ENCODE assay signal across 6 cellular contexts in the genomic region with DNA sequence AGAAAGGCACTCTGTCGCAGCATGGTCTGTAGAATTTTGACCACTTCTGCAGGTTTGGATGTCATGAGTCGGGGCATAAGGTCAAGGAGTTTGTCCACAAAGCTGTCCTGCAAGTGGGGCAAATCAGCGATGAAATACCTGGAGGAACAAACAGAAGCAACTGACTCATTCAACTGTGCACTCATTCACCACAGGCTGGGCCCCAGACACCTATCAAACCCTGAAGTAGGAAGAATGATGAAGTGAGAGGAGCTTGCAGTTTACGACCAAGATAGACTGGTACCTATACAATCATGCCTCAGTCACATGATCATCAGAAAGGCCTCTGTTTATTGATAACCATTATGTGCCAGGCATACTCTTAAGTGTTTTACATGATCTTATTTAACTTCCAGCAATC.
DNase-seq lines count a peak whose midpoint lies in the region; FAIRE-seq and TF ChIP-seq lines count a peak whose summit lies in the region.
"Not testable (repeated sequence)": the region's sequence is repeated elsewhere in the genome, so short reads cannot be mapped to it uniquely, and the experiment has no call there.

No MANE protein-coding gene starts in this region.

- not testable (repeated sequence) for TF ChIP-seq CTCF in endothelial cell of umbilical vein (IDR thresholded peaks at IDR 0.05; ENCODE audit: extremely low read depth in 1 of 2, insufficient read depth in 1 of 2, low read depth in 1 of 2, low read length in 2 of 2)

- H3K4me2 ChIP-seq in endothelial cell of umbilical vein (ENCODE audit: insufficient read depth, low read length): not testable (repeated sequence)

- intact Hi-C loops in endothelial cell of umbilical vein (cut with micrococcal nuclease): loop anchor here (5.0 kb wide), 1 partner anchor 69 kb away; the partner anchor contains the start of genes AAMDC and RSF1

- H2AFZ ChIP-seq in ACC112 (ENCODE audit: low read length, unreplicated experiment); endothelial cell of umbilical vein (ENCODE audit: low read depth, low read length): not testable (repeated sequence)

- POLR2A ChIA-PET in endothelial cell of umbilical vein (lab: Charles Lee): not testable (repeated sequence)

- DNase-seq in DMS53 (lab: John Stamatoyannopoulos, UW): peak; percentile 52
- peak; percentile 52 for DNase-seq in M059J (ENCODE audit: low read depth)
- DNase-seq in amniotic epithelial cell (ENCODE audit: low read depth): peak; percentile 41
- DNase-seq in endothelial cell of umbilical vein (ENCODE audit: low read depth, low spot score): not testable (repeated sequence)
- DNase-seq in epithelial cell of prostate (ENCODE audit: low read depth, low spot score): peak; percentile 41

- not testable (repeated sequence) for FAIRE-seq in endothelial cell of umbilical vein (lab: Jason Lieb, UNC)

- TF ChIP-seq POLR2A in endothelial cell of umbilical vein (IDR thresholded peaks at IDR 0.05; ENCODE audit: low read depth, low read length): not testable (repeated sequence)

- H3K27ac ChIP-seq in ACC112 (ENCODE audit: low read depth, low read length) (peak overlapping the region; percentile 64; the same call in 1 of the 2 replicates), endothelial cell of umbilical vein (ENCODE audit: insufficient read depth, low read depth, low read length) (peak overlapping the region; percentile 64)
- H3K27ac ChIP-seq in epithelial cell of prostate: not testable (repeated sequence)

- not testable (repeated sequence) for BruUV-seq in endothelial cell of umbilical vein (replicated peaks; lab: Mats Ljungman, UMichigan)

- H3K9me3 ChIP-seq in endothelial cell of umbilical vein (replicated peaks; ENCODE audit: control insufficient read depth, insufficient read depth, low read length): not testable (repeated sequence)

- H3K36me3 ChIP-seq in ACC112 (ENCODE audit: insufficient read depth, low read length); endothelial cell of umbilical vein (ENCODE audit: control insufficient read depth in 2 of 2, extremely low read depth in 1 of 2, insufficient read depth in 2 of 2, low read length in 2 of 2): not testable (repeated sequence)

- H3K4me1 ChIP-seq in ACC112 (ENCODE audit: control insufficient read depth, insufficient read depth, low read length, unreplicated experiment): not testable (repeated sequence)
- peaks cover 22% of the 10 kb centered on the region for H3K4me1 ChIP-seq in endothelial cell of umbilical vein (ENCODE audit: control insufficient read depth, extremely low read depth, insufficient read depth, low read length)

- CTCF ChIA-PET in endothelial cell of umbilical vein (lab: Charles Lee): not testable (repeated sequence)

- H4K20me1 ChIP-seq in endothelial cell of umbilical vein (replicated peaks; ENCODE audit: control insufficient read depth, extremely low read depth, insufficient read depth, low read length): not testable (repeated sequence)

- not testable (repeated sequence) for H3K4me3 ChIP-seq in ACC112 (ENCODE audit: low read depth, low read length); endothelial cell of umbilical vein (replicated peaks in 1 of 3; ENCODE audit: insufficient read depth in 1 of 3, low read depth in 1 of 3, low read length in 3 of 3)

- H3K9ac ChIP-seq in endothelial cell of umbilical vein (replicated peaks; ENCODE audit: extremely low read depth, insufficient read depth, low read length): not testable (repeated sequence)

- dilution Hi-C loops in endothelial cell of umbilical vein (cut with MboI; ENCODE audit: extremely low pct_ligation_motif_present, low sequenced_read_pairs): not testable (repeated sequence)

- H3K27me3 ChIP-seq in ACC112 (ENCODE audit: insufficient read depth, low read length); endothelial cell of umbilical vein (ENCODE audit: control insufficient read depth in 2 of 2, insufficient read depth in 2 of 2, low read length in 2 of 2): not testable (repeated sequence)

- H3K9me1 ChIP-seq in endothelial cell of umbilical vein (replicated peaks; ENCODE audit: control insufficient read depth, extremely low read depth, insufficient read depth, low read length): not testable (repeated sequence)

- H3K79me2 ChIP-seq in ACC112 (ENCODE audit: control insufficient read depth, insufficient read depth, low read length, unreplicated experiment); endothelial cell of umbilical vein (ENCODE audit: control insufficient read depth, insufficient read depth, low read length): not testable (repeated sequence)
